ENCODE assay signal across 8 cellular contexts in genomic region chr11:82864268-82864667, GRCh38. TPM values are rescaled to one million over a fixed set of nuclear protein-coding genes. Genes with fewer than 3 reads are reported as not detected.
DNase-seq lines count a peak whose midpoint lies in the region; ATAC-seq and TF ChIP-seq lines count a peak whose summit lies in the region.

No MANE protein-coding gene starts in this region.

- H3K4me2 ChIP-seq in DOHH2 (ENCODE audit: low read length): no peak overlapping the region

- peak; percentile 48 for ATAC-seq in HG02981 (IDR thresholded peaks at IDR 0.05; ENCODE audit: unreplicated experiment)
- ATAC-seq in GM21825 (IDR thresholded peaks at IDR 0.05; ENCODE audit: unreplicated experiment): no peak
- no peak for ATAC-seq in HG02623 (IDR thresholded peaks at IDR 0.05; ENCODE audit: unreplicated experiment)

- H3K79me2 ChIP-seq in DOHH2 (ENCODE audit: control insufficient read depth, low read length): no peaks in the 10 kb centered on the region

- no peaks in the 10 kb centered on the region for H3K9me2 ChIP-seq in DOHH2 (replicated peaks; ENCODE audit: control insufficient read depth, low read length)

- H3K4me1 ChIP-seq in DOHH2 (ENCODE audit: control insufficient read depth, low read length) (peaks cover 7% of the 10 kb centered on the region), ascending aorta (peaks cover 0 to 2% of the 10 kb centered on the region in 2 donors), spleen (peaks cover 0 to 40% (median 10%) of the 10 kb centered on the region in 6 donors)

- DNase-seq in NOMO-1 (lab: John Stamatoyannopoulos, UW; ENCODE audit: unreplicated experiment in 2 of 2): peak; percentile 86 to 91
- DNase-seq in ascending aorta (ENCODE audit: low spot score in 2 of 2): peak; percentile 22 to 74
- peak in 39 of 51 donors; percentile 3 to 82 (median 55) for DNase-seq in hypothalamus (lab: John Stamatoyannopoulos, UW)
- peak; percentile 74 for DNase-seq in spleen

- intact Hi-C loops in ascending aorta (cut with DNase I) (loop anchor here (1.0 kb wide), 1 partner anchor 146 kb away; no protein-coding TSS in a partner anchor), spleen (cut with DNase I; ENCODE audit: low total_unique reads) (loop anchor here (5.0 kb wide), 1 partner anchor 147 kb away; no protein-coding TSS in a partner anchor)

- H3K27me3 ChIP-seq in DOHH2 (ENCODE audit: control insufficient read depth, low read length) (no peaks in the 10 kb centered on the region), ascending aorta (no peaks in the 10 kb centered on the region), spleen (replicated peaks in 1 of 7) (peaks cover 0 to 8% (median 0%) of the 10 kb centered on the region in 7 donors)

- peaks cover 4% of the 10 kb centered on the region; the same call in 1 of the 2 replicates for H4K20me1 ChIP-seq in DOHH2 (ENCODE audit: control insufficient read depth, insufficient read depth, low read depth, low read length)

- TF ChIP-seq CTCF in DOHH2 (IDR thresholded peaks at IDR 0.05; ENCODE audit: low read depth, low read length, poor library complexity, severe bottlenecking) (peak; percentile 70), ascending aorta (IDR thresholded peaks at IDR 0.05) (peak; percentile 25 to 56 (median 54)), spleen (IDR thresholded peaks at IDR 0.05 in 8 of 11, conservative IDR thresholded peaks at IDR 0.05 in 3 of 11) (peak in 8 of 11 experiments; percentile 23 to 55 (median 39))

- no peak for TF ChIP-seq POLR2A in spleen (IDR thresholded peaks at IDR 0.05)

- H3K27ac ChIP-seq in DOHH2 (ENCODE audit: low read depth, low read length): no peak overlapping the region
- no peak overlapping the region for H3K27ac ChIP-seq in ascending aorta
- H3K27ac ChIP-seq in spleen: no peak overlapping the region

- H3K36me3 ChIP-seq in DOHH2 (ENCODE audit: control insufficient read depth, low read length) (no peaks in the 10 kb centered on the region), ascending aorta (no peaks in the 10 kb centered on the region), spleen (no peaks in the 10 kb centered on the region)

- no peak overlapping the region for H3K4me3 ChIP-seq in DOHH2 (ENCODE audit: low read length)
- H3K4me3 ChIP-seq in ascending aorta: no peak overlapping the region
- no peak overlapping the region for H3K4me3 ChIP-seq in spleen

- WGBS in spleen, 5 donors: 23 to 49% (median 24%) methylated on average over 5 of the region's 5 CpGs

- no peaks in the 10 kb centered on the region for H3K9me3 ChIP-seq in DOHH2 (ENCODE audit: control insufficient read depth, insufficient read depth, low read length)
- H3K9me3 ChIP-seq in ascending aorta: no peaks in the 10 kb centered on the region
- H3K9me3 ChIP-seq in spleen: no peaks in the 10 kb centered on the region

- peaks cover 3% of the 10 kb centered on the region; the same call in 1 of the 2 replicates for H3F3A ChIP-seq in DOHH2 (ENCODE audit: control insufficient read depth, insufficient read depth)

RNA-seq across cellular contexts. Expression of gene PRCP, which starts 36.0 kb away (rescaled TPM):
- 151 TPM for total RNA-seq in ascending aorta
- total RNA-seq in spleen: 10 to 100 TPM; 54.5 to 85.7 (median 66.7) TPM
- polyA plus RNA-seq in spleen: 10 to 100 TPM; 22.2 to 32.9 (median 29.1) TPM

RNA-seq across cellular contexts. Expression of gene DDIAS, which starts 37.3 kb away (rescaled TPM):
- total RNA-seq in ascending aorta (0.11 TPM), spleen (10 to 100 TPM in 3 of 7 donors, 1 to 10 TPM in 4; 3.9 to 11.1 (median 8.2) TPM)
- 1 to 10 TPM; 1.5 to 4.1 (median 1.7) TPM for polyA plus RNA-seq in spleen
